29 cellular contexts compared by ENCODE assay signal in the genomic region with DNA sequence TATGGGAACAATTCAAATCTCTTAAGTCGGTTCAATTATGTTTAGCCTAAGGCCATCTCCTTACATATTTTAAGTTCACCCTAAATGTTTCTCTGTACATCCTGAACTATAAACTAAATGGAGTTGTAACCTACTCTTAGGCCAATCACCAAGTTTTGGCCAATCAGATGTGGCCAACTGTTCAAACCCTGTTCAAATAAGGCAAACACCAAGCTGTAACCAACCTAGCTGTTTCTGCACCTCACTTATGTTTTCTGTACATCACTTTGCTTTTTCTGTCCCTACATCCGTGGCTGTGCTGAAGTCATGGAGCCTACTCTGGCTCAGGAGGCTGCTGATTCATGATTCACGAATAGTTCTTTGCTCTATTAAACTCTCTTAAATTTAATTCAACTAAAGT.
DNase-seq lines count a peak whose midpoint lies in the region; ATAC-seq and TF ChIP-seq lines count a peak whose summit lies in the region.
"Had no signal": no experiment of that assay in that cellular context is flagged by ENCODE, and none has a peak within 500 bp of the region (broad histone marks: within the 10 kb centered on the region; RNA-seq: fewer than 3 reads in every experiment).

No MANE protein-coding gene starts in this region.

- no peak for TF ChIP-seq CTCF in heart left ventricle (IDR thresholded peaks at IDR 0.05)
- TF ChIP-seq CTCF in esophagus squamous epithelium (IDR thresholded peaks at IDR 0.05), result no peak
- no peak for TF ChIP-seq CTCF in neutrophil (IDR thresholded peaks at IDR 0.05)
- TF ChIP-seq CTCF in transverse colon (IDR thresholded peaks at IDR 0.05), result no peak
- TF ChIP-seq CTCF in colonic mucosa (IDR thresholded peaks at IDR 0.05), result no peak
- TF ChIP-seq CTCF in RWPE1 (conservative IDR thresholded peaks at IDR 0.05; ENCODE audit: low read depth), result no peak

- CTCF ChIA-PET in RWPE1 (lab: Yijun Ruan, JAX), result no interaction called here

- H3K27ac ChIP-seq in heart left ventricle (peak overlapping the region; percentile 38 to 79 (median 63)), esophagus squamous epithelium (peak overlapping the region in 3 of 4 donors; percentile 34 to 45 (median 42)), neutrophil (peak overlapping the region; percentile 71), transverse colon (peak overlapping the region; percentile 12 to 44 (median 23)), colonic mucosa (no peak overlapping the region), RWPE1 (no peak overlapping the region)
- H3K27ac ChIP-seq: cardiac muscle cell, epithelial cell of prostate, upper lobe of right lung, WERI-Rb-1 had no signal

- no peak overlapping the region for H3K9ac ChIP-seq in colonic mucosa (ENCODE audit: low read depth in 2 of 2, low read length in 2 of 2)

- intact Hi-C loops in heart left ventricle (cut with DNase I), result loop anchor here in 3 of 10 donors (5.0 to 10.0 kb wide), 2 partner anchors 47 to 165 kb away; a partner anchor contains a TSS
- intact Hi-C loops in cardiac septum (cut with DNase I), result no loop called here
- intact Hi-C loops in esophagus squamous epithelium (cut with DNase I), result no loop called here
- intact Hi-C loops in transverse colon (cut with DNase I; ENCODE audit: low total_unique reads), result no loop called here
- intact Hi-C loops in colonic mucosa (cut with DNase I), result no loop called here

- POLR2A ChIA-PET in RWPE1 (lab: Yijun Ruan, JAX; ENCODE audit: low non-redundant PET), result no interaction called here

- 57 to 64% (median 59%) methylated on average over 3 of the region's 3 CpGs for WGBS in heart left ventricle, 4 donors
- WGBS in esophagus squamous epithelium, 2 donors, result 54 to 56% methylated on average over 3 of the region's 3 CpGs
- WGBS in transverse colon (ENCODE audit: low coverage in 1 of 2), 2 donors, result 64 to 65% methylated on average over 3 of the region's 3 CpGs

- peaks cover 0 to 75% (median 38%) of the 10 kb centered on the region in 12 donors for H3K4me1 ChIP-seq in heart left ventricle
- peaks cover 0 to 12% (median 0%) of the 10 kb centered on the region in 3 donors for H3K4me1 ChIP-seq in esophagus squamous epithelium
- peaks cover 50 to 52% of the 10 kb centered on the region in 2 experiments for H3K4me1 ChIP-seq in neutrophil (ENCODE audit: control insufficient read depth in 1 of 2, insufficient read depth in 1 of 2, low read depth in 1 of 2, low read length in 1 of 2)
- peaks cover 0 to 6% (median 5%) of the 10 kb centered on the region in 4 donors for H3K4me1 ChIP-seq in transverse colon
- H3K4me1 ChIP-seq in colonic mucosa, result no peaks in the 10 kb centered on the region

- H3K9me3 ChIP-seq in heart left ventricle, result no peaks in the 10 kb centered on the region
- H3K9me3 ChIP-seq in esophagus squamous epithelium, result no peaks in the 10 kb centered on the region
- no peaks in the 10 kb centered on the region for H3K9me3 ChIP-seq in neutrophil
- no peaks in the 10 kb centered on the region for H3K9me3 ChIP-seq in transverse colon
- no peaks in the 10 kb centered on the region for H3K9me3 ChIP-seq in colonic mucosa
- H3K9me3 ChIP-seq: left lung, MG63, upper lobe of right lung had no signal

- in situ Hi-C loops in transverse colon (cut with MboI; ENCODE audit: low pct_ligation_motif_present in 1 of 4, low pct_unique_long_range_greater_than_20kb in 1 of 4, low sequenced_read_pairs in 3 of 4), result loop anchor here in 2 of 4 donors (10.0 to 25.0 kb wide), 2 partner anchors 157 to 630 kb away; no protein-coding TSS in a partner anchor

- H3K36me3 ChIP-seq in heart left ventricle (no peaks in the 10 kb centered on the region), esophagus squamous epithelium (no peaks in the 10 kb centered on the region), neutrophil (no peaks in the 10 kb centered on the region), transverse colon (no peaks in the 10 kb centered on the region), colonic mucosa (no peaks in the 10 kb centered on the region)
- H3K36me3 ChIP-seq: cardiac muscle cell, left lung, MG63, upper lobe of right lung, WERI-Rb-1 had no signal

- DNase-seq in heart left ventricle, result no peak
- no peak for DNase-seq in cardiac septum (ENCODE audit: low spot score)
- no peak for DNase-seq in esophagus squamous epithelium (lab: John Stamatoyannopoulos, UW)
- DNase-seq in transverse colon, result no peak
- DNase-seq in colonic mucosa, result no peak
- DNase-seq in activated CD4-positive, alpha-beta T cell treated with anti-CD3 and anti-CD28 coated beads for 4 hours, result no peak
- no peak for DNase-seq in RWPE1 (ENCODE audit: low spot score)
- DNase-seq: 8988T; activated CD4-positive, alpha-beta T cell treated with anti-CD3 and anti-CD28 coated beads, Interleukin-2, amount 10 ng/mL, durations not matched to agents 7 days and 5 days; activated CD8-positive, alpha-beta memory T cell treated with anti-CD3 and anti-CD28 coated beads, Interleukin-2, amount 10 ng/mL, durations not matched to agents 7 days and 5 days; activated naive CD4-positive, alpha-beta T cell treated with anti-CD3 and anti-CD28 coated beads for 36 hours; CD8-positive, alpha-beta memory T cell; DMS153; dorsolateral prefrontal cortex; hippocampal formation; immature natural killer cell; left lung; MG63; NCI-H1436; NCI-H2107; NCI-H446; retina; T-helper 9 cell; upper lobe of right lung; WERI-Rb-1 had no signal

- no peak for TF ChIP-seq EP300 in transverse colon (IDR thresholded peaks at IDR 0.05; ENCODE audit: low read depth)

- no peak overlapping the region for H3K4me3 ChIP-seq in heart left ventricle
- no peak overlapping the region for H3K4me3 ChIP-seq in esophagus squamous epithelium
- H3K4me3 ChIP-seq in neutrophil (ENCODE audit: low read depth in 1 of 2, low read length in 1 of 2), result no peak overlapping the region
- no peak overlapping the region for H3K4me3 ChIP-seq in transverse colon
- H3K4me3 ChIP-seq in colonic mucosa, result no peak overlapping the region
- H3K4me3 ChIP-seq: cardiac muscle cell, dorsolateral prefrontal cortex, K562, left lung, MG63, upper lobe of right lung had no signal

- TF ChIP-seq POLR2A in heart left ventricle (IDR thresholded peaks at IDR 0.05) (no peak), esophagus squamous epithelium (IDR thresholded peaks at IDR 0.05) (no peak), transverse colon (IDR thresholded peaks at IDR 0.05) (no peak)

- H3K27me3 ChIP-seq in heart left ventricle (no peaks in the 10 kb centered on the region), esophagus squamous epithelium (no peaks in the 10 kb centered on the region), neutrophil (no peaks in the 10 kb centered on the region), transverse colon (no peaks in the 10 kb centered on the region), colonic mucosa (no peaks in the 10 kb centered on the region)
- H3K27me3 ChIP-seq: cardiac muscle cell, dorsolateral prefrontal cortex, left lung, MG63, upper lobe of right lung had no signal

- ATAC-seq in heart left ventricle, result peak in 1 of 4 donors; percentile 35
- ATAC-seq: activated CD8-positive, alpha-beta memory T cell treated with anti-CD3 and anti-CD28 coated beads, Interleukin-2, amount 10 ng/mL, durations not matched to agents 7 days and 5 days; K562 had no signal

Comparison
In these comparisons a context has a peak if more than half of its experiments do, and no peak if none do; other contexts are left out.
1. H3K27ac ChIP-seq: peak in heart left ventricle (12 of 12), esophagus squamous epithelium (3 of 4), neutrophil (single experiment) and transverse colon (4 of 4); none in colonic mucosa (single experiment) and RWPE1 (single experiment).